8 cellular contexts compared by ENCODE assay signal in the genomic region with DNA sequence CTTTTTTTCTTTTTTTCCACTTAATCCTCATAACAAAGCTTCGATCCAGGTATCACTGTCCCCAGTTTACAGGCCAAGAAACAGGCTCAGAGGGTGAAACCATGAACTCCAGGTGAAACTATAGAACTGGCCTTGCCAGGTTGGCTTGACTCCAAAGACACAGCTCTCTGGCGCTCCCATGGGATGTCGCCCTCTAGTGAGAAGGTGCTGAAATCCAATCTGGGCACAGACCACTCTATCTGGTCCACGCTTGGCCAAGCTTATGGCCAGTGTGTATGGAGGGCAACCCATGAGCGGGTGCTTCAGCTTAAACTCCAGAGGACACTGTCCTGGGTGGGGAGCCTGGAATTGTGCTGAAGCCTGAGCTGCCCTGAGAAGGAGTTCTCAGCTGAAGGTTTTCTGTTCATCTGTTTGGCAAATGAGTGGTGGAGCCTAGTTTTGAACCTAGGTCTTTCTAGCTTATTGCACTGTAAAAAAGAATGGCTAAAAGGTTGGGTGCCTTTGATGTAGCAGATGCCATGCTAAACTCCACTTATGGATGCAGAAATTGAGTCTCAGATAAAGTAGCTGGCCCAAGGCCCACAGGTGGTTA.
DNase-seq lines count a peak whose midpoint lies in the region; ATAC-seq, FAIRE-seq and TF ChIP-seq lines count a peak whose summit lies in the region.

No MANE protein-coding gene starts in this region.

- BruUV-seq in MCF 10A (replicated peaks; lab: Mats Ljungman, UMichigan) (no TSS peak), endothelial cell of umbilical vein (replicated peaks; lab: Mats Ljungman, UMichigan) (no TSS peak)

- TF ChIP-seq CTCF in MCF 10A (IDR thresholded peaks at IDR 0.05; ENCODE audit: unreplicated experiment) (peak; percentile 40), breast epithelium (IDR thresholded peaks at IDR 0.05) (no peak), endothelial cell of umbilical vein (IDR thresholded peaks at IDR 0.05; ENCODE audit: extremely low read depth in 1 of 2, insufficient read depth in 1 of 2, low read depth in 1 of 2, low read length in 2 of 2) (peak; percentile 41 to 46), testis (IDR thresholded peaks at IDR 0.05) (peak in 1 of 3 experiments; percentile 38)

- dilution Hi-C loops in endothelial cell of umbilical vein (cut with MboI; ENCODE audit: extremely low pct_ligation_motif_present, low sequenced_read_pairs) = no loop called here

- H3K4me1 Mint-ChIP-seq in MCF 10A (ENCODE audit: insufficient read depth, unreplicated experiment) = no peaks in the 10 kb centered on the region

- H3K36me3 ChIP-seq in breast epithelium (no peaks in the 10 kb centered on the region), endothelial cell of umbilical vein (ENCODE audit: control insufficient read depth in 2 of 2, extremely low read depth in 1 of 2, insufficient read depth in 2 of 2, low read length in 2 of 2) (peaks cover 0 to 16% of the 10 kb centered on the region in 2 experiments), testis (ENCODE audit: low read depth, missing control alignments) (no peaks in the 10 kb centered on the region)

- POLR2A ChIA-PET in MCF 10A (lab: Yijun Ruan, JAX) (no interaction called here), endothelial cell of umbilical vein (lab: Charles Lee) (no interaction called here)

- H3K4me3 ChIP-seq in breast epithelium (no peak overlapping the region), endothelial cell of umbilical vein (replicated peaks in 1 of 3; ENCODE audit: insufficient read depth in 1 of 3, low read depth in 1 of 3, low read length in 3 of 3) (no peak overlapping the region), testis (no peak overlapping the region)

- H2AFZ ChIP-seq in endothelial cell of umbilical vein (ENCODE audit: low read depth, low read length) = no peak overlapping the region

- H3K27me3 Mint-ChIP-seq in MCF 10A (ENCODE audit: insufficient read depth, unreplicated experiment) = no peaks in the 10 kb centered on the region

- no peak for TF ChIP-seq POLR2A in breast epithelium (IDR thresholded peaks at IDR 0.05)
- no peak for TF ChIP-seq POLR2A in endothelial cell of umbilical vein (IDR thresholded peaks at IDR 0.05; ENCODE audit: low read depth, low read length)
- no peak for TF ChIP-seq POLR2A in testis (IDR thresholded peaks at IDR 0.05)

- peak; percentile 75 for DNase-seq in MCF 10A (ENCODE audit: unreplicated experiment)
- DNase-seq in breast epithelium (ENCODE audit: low spot score in 2 of 2) = no peak
- peak; percentile 11 for DNase-seq in NCI-H2171 treated with DMSO at 0.1 percent for 48 hours (lab: John Stamatoyannopoulos, UW)
- DNase-seq in endothelial cell of umbilical vein (ENCODE audit: low read depth, low spot score) = peak; percentile 21
- peak; percentile 60 for DNase-seq in testis

- CTCF ChIA-PET in MCF 10A (lab: Yijun Ruan, JAX) (interaction anchor here (0.5 to 1.7 kb wide), 11 partner anchors 14 to 1072 kb away, joined by 3 to 7 read pairs (median 4); no protein-coding TSS in a partner anchor), endothelial cell of umbilical vein (lab: Charles Lee) (interaction anchor here (0.8 to 2.8 kb wide), 13 partner anchors 8 to 374 kb away, joined by 3 to 43 read pairs (median 4); no protein-coding TSS in a partner anchor)

- H3K4me1 ChIP-seq in breast epithelium (no peaks in the 10 kb centered on the region), endothelial cell of umbilical vein (ENCODE audit: control insufficient read depth, extremely low read depth, insufficient read depth, low read length) (no peaks in the 10 kb centered on the region), testis (no peaks in the 10 kb centered on the region)

- no peak overlapping the region for H3K4me3 Mint-ChIP-seq in MCF 10A (ENCODE audit: unreplicated experiment)

- WGBS in testis, 2 donors = 80 to 93% methylated on average over 4 to 5 of the region's 5 CpGs

- H3K36me3 Mint-ChIP-seq in MCF 10A (ENCODE audit: insufficient read depth, unreplicated experiment) = peaks cover 27% of the 10 kb centered on the region

- H3K27ac ChIP-seq in breast epithelium = no peak overlapping the region
- H3K27ac ChIP-seq in endothelial cell of umbilical vein (ENCODE audit: insufficient read depth, low read depth, low read length) = no peak overlapping the region
- H3K27ac ChIP-seq in testis = no peak overlapping the region

- H3K4me2 ChIP-seq in endothelial cell of umbilical vein (ENCODE audit: insufficient read depth, low read length) = no peak overlapping the region

- no peak overlapping the region for H3K9ac ChIP-seq in endothelial cell of umbilical vein (replicated peaks; ENCODE audit: extremely low read depth, insufficient read depth, low read length)

- no peaks in the 10 kb centered on the region for H4K20me1 ChIP-seq in endothelial cell of umbilical vein (replicated peaks; ENCODE audit: control insufficient read depth, extremely low read depth, insufficient read depth, low read length)

- intact Hi-C loops in MCF 10A (cut with micrococcal nuclease) = no loop called here
- intact Hi-C loops in breast epithelium (cut with DNase I; ENCODE audit: low total_unique reads) = no loop called here
- intact Hi-C loops in endothelial cell of umbilical vein (cut with micrococcal nuclease) = loop anchor here (1.0 kb wide), 1 partner anchor 352 kb away; no protein-coding TSS in a partner anchor
- intact Hi-C loops in testis (cut with DNase I; ENCODE audit: low total_unique reads) = no loop called here

- peak; percentile 68 for FAIRE-seq in endothelial cell of umbilical vein (lab: Jason Lieb, UNC)

- no peaks in the 10 kb centered on the region for H3K9me1 ChIP-seq in endothelial cell of umbilical vein (replicated peaks; ENCODE audit: control insufficient read depth, extremely low read depth, insufficient read depth, low read length)

- H3K9me3 ChIP-seq in breast epithelium (no peaks in the 10 kb centered on the region), endothelial cell of umbilical vein (replicated peaks; ENCODE audit: control insufficient read depth, insufficient read depth, low read length) (no peaks in the 10 kb centered on the region), testis (no peaks in the 10 kb centered on the region)

- H3K27me3 ChIP-seq in breast epithelium (no peaks in the 10 kb centered on the region), endothelial cell of umbilical vein (ENCODE audit: control insufficient read depth in 2 of 2, insufficient read depth in 2 of 2, low read length in 2 of 2) (no peaks in the 10 kb centered on the region), testis (no peaks in the 10 kb centered on the region)

- ATAC-seq in GM18873 (IDR thresholded peaks at IDR 0.05; ENCODE audit: low FRiP score, unreplicated experiment) (no peak), GM18909 (IDR thresholded peaks at IDR 0.05; ENCODE audit: poor library complexity, unreplicated experiment) (no peak), HG03521 (IDR thresholded peaks at IDR 0.05; ENCODE audit: unreplicated experiment) (no peak)

- H3K9me3 Mint-ChIP-seq in MCF 10A (ENCODE audit: unreplicated experiment) = no peaks in the 10 kb centered on the region

- peak overlapping the region; percentile 35 for H3K27ac Mint-ChIP-seq in MCF 10A (ENCODE audit: low read depth, unreplicated experiment)

- no peaks in the 10 kb centered on the region for H3K79me2 ChIP-seq in endothelial cell of umbilical vein (ENCODE audit: control insufficient read depth, insufficient read depth, low read length)

TF ChIP-seq in endothelial cell of umbilical vein, 7 proteins besides CTCF, POLR2A, EP300 and RAD21:
- TF ChIP-seq JUN (IDR thresholded peaks at IDR 0.05; ENCODE audit: borderline replicate concordance, insufficient read depth, insufficient read length, low read depth) (no peak), POLR2AphosphoS5 (IDR thresholded peaks at IDR 0.05; ENCODE audit: insufficient read depth, low read depth, low read length) (no peak), MYC (IDR thresholded peaks at IDR 0.05; ENCODE audit: low read depth, low read length) (no peak), GATA2 (IDR thresholded peaks at IDR 0.05; ENCODE audit: insufficient read depth, insufficient read length, low read depth, low read length) (no peak), FOS (IDR thresholded peaks at IDR 0.05; ENCODE audit: borderline replicate concordance, insufficient read depth, low read length) (no peak)

Comparison
In these comparisons a context has a peak if more than half of its experiments do, and no peak if none do; other contexts are left out.
1. DNase-seq: peak in MCF 10A (single experiment), NCI-H2171 treated with DMSO at 0.1 percent for 48 hours (single experiment), endothelial cell of umbilical vein (single experiment) and testis (single experiment); none in breast epithelium (0 of 2).
2. CTCF ChIP-seq: peak in MCF 10A (single experiment) and endothelial cell of umbilical vein (2 of 2); none in breast epithelium (0 of 3).